8 cellular contexts compared by ENCODE assay signal in the genomic region with DNA sequence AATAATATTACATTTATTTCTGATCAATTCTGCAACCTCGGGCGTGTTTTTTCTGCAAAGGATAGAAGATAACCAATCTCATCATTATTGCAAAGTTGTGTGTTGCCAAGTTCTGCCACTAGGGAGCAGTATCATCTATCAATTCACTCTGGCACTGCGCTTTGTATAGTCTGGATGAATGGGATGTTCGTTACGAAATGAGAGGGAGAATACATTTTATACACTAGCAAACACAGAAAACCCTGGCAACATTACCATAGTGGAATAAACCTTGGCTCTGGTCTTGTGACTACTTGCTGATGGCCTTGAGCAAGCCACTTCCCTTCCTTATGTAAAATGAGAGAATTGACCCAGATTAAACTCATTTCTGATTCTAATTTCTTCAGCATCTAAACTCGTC.
A peak's percentile ranks its signal among the peaks of the same experiment; 100 is the strongest.
DNase-seq lines count a peak whose midpoint lies in the region; ATAC-seq and TF ChIP-seq lines count a peak whose summit lies in the region.

No MANE protein-coding gene starts in this region.

- H3K4me3 ChIP-seq in sigmoid colon = no peak overlapping the region

- H3K27me3 ChIP-seq in sigmoid colon = no peaks in the 10 kb centered on the region

- WGBS in sigmoid colon, 2 donors = 2 to 11% methylated on average over 6 of the region's 6 CpGs

- intact Hi-C loops in left ventricle myocardium superior (cut with micrococcal nuclease) = no loop called here
- intact Hi-C loops in sigmoid colon (cut with DNase I) = no loop called here

- no peaks in the 10 kb centered on the region for H3K9me3 ChIP-seq in sigmoid colon

- POLR2A ChIA-PET in RWPE1 (lab: Yijun Ruan, JAX; ENCODE audit: low non-redundant PET) = no interaction called here

- peaks cover 0 to 4% (median 2%) of the 10 kb centered on the region in 4 donors for H3K4me1 ChIP-seq in sigmoid colon

- CTCF ChIA-PET in RWPE1 (lab: Yijun Ruan, JAX) = interaction anchor here (0.8 kb wide), 1 partner anchor 378 kb away, joined by 3 read pairs; no protein-coding TSS in a partner anchor

- no peak for TF ChIP-seq POLR2A in sigmoid colon (IDR thresholded peaks at IDR 0.05)

- peak; percentile 85 for TF ChIP-seq CTCF in LNCAP (IDR thresholded peaks at IDR 0.05)
- peak; percentile 73 for TF ChIP-seq CTCF in RWPE1 (conservative IDR thresholded peaks at IDR 0.05; ENCODE audit: low read depth)
- TF ChIP-seq CTCF in sigmoid colon (IDR thresholded peaks at IDR 0.05) = peak; percentile 31 to 77 (median 58)

- DNase-seq in GDM1 (lab: John Stamatoyannopoulos, UW) (peak; percentile 37), RWPE1 (ENCODE audit: low spot score) (peak; percentile 27), amniotic stem cell (lab: John Stamatoyannopoulos, UW) (peak; percentile 9), left ventricle myocardium superior (no peak), sigmoid colon (no peak)

- no peaks in the 10 kb centered on the region for H3K36me3 ChIP-seq in sigmoid colon

- peak; percentile 72 for ATAC-seq in GM21825 (IDR thresholded peaks at IDR 0.05; ENCODE audit: unreplicated experiment)
- peak; percentile 60 for ATAC-seq in left ventricle myocardium superior
- ATAC-seq in GM19455 (IDR thresholded peaks at IDR 0.05; ENCODE audit: unreplicated experiment) = no peak

- TF ChIP-seq EP300 in sigmoid colon (IDR thresholded peaks at IDR 0.05) = no peak

- H3K27ac ChIP-seq in RWPE1 (no peak overlapping the region), sigmoid colon (no peak overlapping the region)

Comparison
In these comparisons a context has a peak if more than half of its experiments do, and no peak if none do; other contexts are left out.
1. DNase-seq: peak in GDM1 (single experiment), RWPE1 (single experiment) and amniotic stem cell (single experiment); none in left ventricle myocardium superior (single experiment) and sigmoid colon (single experiment).
2. Peak in every context shown above with its lines, with median percentiles within 50 percentile points of each other: CTCF ChIP-seq.